8 cellular contexts compared by ENCODE assay signal in genomic region chr18:31942999-31943894, GRCh38. TPM values are rescaled to one million over a fixed set of nuclear protein-coding genes. Genes with fewer than 3 reads are reported as not detected.
A peak's percentile ranks its signal among the peaks of the same experiment; 100 is the strongest.
DNase-seq lines count a peak whose midpoint lies in the region; ATAC-seq, FAIRE-seq and TF ChIP-seq lines count a peak whose summit lies in the region.

TRAPPC8 (minus strand) TSS chr18:31943128; CDS start chr18:31942764, 364 bp downstream.

- 0 to 1% (median 0%) methylated on average over 45 to 57 of the region's 58 CpGs for WGBS in psoas muscle, 3 donors

- FAIRE-seq in urothelium cell line (lab: Jason Lieb, UNC) = no peak

- peak; percentile 78 for ATAC-seq in HG02884 (IDR thresholded peaks at IDR 0.05; ENCODE audit: unreplicated experiment)
- ATAC-seq in left ventricle myocardium superior = peak; percentile 99
- peak; percentile 96 to 98 (median 98) for ATAC-seq in psoas muscle

- no peaks in the 10 kb centered on the region for H3K9me3 ChIP-seq in psoas muscle

- H3K27me3 Mint-ChIP-seq in T-helper 1 cell treated with Interleukin-12 subunit alpha and Interleukin-12 subunit beta and Interleukin-4 antibody, amounts not matched to agents 30 μg/mL and 1 μg/mL, for 36 hours (ENCODE audit: low read depth) = no peaks in the 10 kb centered on the region

- peak; percentile 32 for TF ChIP-seq CTCF in GM13977 (IDR thresholded peaks at IDR 0.05; ENCODE audit: extremely low read depth, insufficient read depth, missing control alignments)
- TF ChIP-seq CTCF in psoas muscle (IDR thresholded peaks at IDR 0.05) = no peak

- peak; percentile 97 for DNase-seq in GM13977 (ENCODE audit: low spot score)
- DNase-seq in NCI-H1694 (lab: John Stamatoyannopoulos, UW) = peak; percentile 79
- peak; percentile 76 to 99 (median 98) for DNase-seq in amygdala (lab: John Stamatoyannopoulos, UW)
- DNase-seq in left ventricle myocardium superior = peak; percentile 98
- peak; percentile 98 to 99 for DNase-seq in psoas muscle
- DNase-seq in urothelium cell line (ENCODE audit: low spot score) = peak; percentile 91

- peaks cover 36% of the 10 kb centered on the region for H3K4me1 Mint-ChIP-seq in T-helper 1 cell treated with Interleukin-12 subunit alpha and Interleukin-12 subunit beta and Interleukin-4 antibody, amounts not matched to agents 30 μg/mL and 1 μg/mL, for 36 hours (ENCODE audit: low read depth)

- peak within 1 kb of the TSS; percentile 100 for H3K4me3 Mint-ChIP-seq in T-helper 1 cell treated with Interleukin-12 subunit alpha and Interleukin-12 subunit beta and Interleukin-4 antibody, amounts not matched to agents 30 μg/mL and 1 μg/mL, for 36 hours

- H3K27me3 ChIP-seq in psoas muscle (ENCODE audit: insufficient read depth in 3 of 3, low read length in 2 of 3) = no peaks in the 10 kb centered on the region

- H3K27ac Mint-ChIP-seq in T-helper 1 cell treated with Interleukin-12 subunit alpha and Interleukin-12 subunit beta and Interleukin-4 antibody, amounts not matched to agents 30 μg/mL and 1 μg/mL, for 36 hours = peak within 1 kb of the TSS; percentile 98

- peak within 1 kb of the TSS; percentile 91 for H3K27ac ChIP-seq in psoas muscle

- intact Hi-C loops in left ventricle myocardium superior (cut with micrococcal nuclease) (no loop called here), psoas muscle (cut with DNase I) (loop anchor here (5.0 to 10.0 kb wide), 2 partner anchors 149 to 152 kb away; partner anchors contain the start of gene RNF138 (in 2 of the 2))

- no peaks in the 10 kb centered on the region for H3K36me3 ChIP-seq in psoas muscle (ENCODE audit: insufficient read depth in 1 of 2, low read depth in 1 of 2)

- H3K4me1 ChIP-seq in psoas muscle = peaks cover 40% of the 10 kb centered on the region

- H3K36me3 Mint-ChIP-seq in T-helper 1 cell treated with Interleukin-12 subunit alpha and Interleukin-12 subunit beta and Interleukin-4 antibody, amounts not matched to agents 30 μg/mL and 1 μg/mL, for 36 hours (ENCODE audit: low read depth) = peaks cover 5% of the 10 kb centered on the region

- H3K9me3 Mint-ChIP-seq in T-helper 1 cell treated with Interleukin-12 subunit alpha and Interleukin-12 subunit beta and Interleukin-4 antibody, amounts not matched to agents 30 μg/mL and 1 μg/mL, for 36 hours = no peaks in the 10 kb centered on the region

- peak within 1 kb of the TSS; percentile 74 for H3K4me3 ChIP-seq in psoas muscle

- in situ Hi-C loops in GM13977 (cut with MboI; ENCODE audit: low pct_unique_long_range_greater_than_20kb, low sequenced_read_pairs, unreplicated experiment) = no loop called here

RNA-seq across cellular contexts. Expression of gene TRAPPC8, which starts in this region (rescaled TPM):
- 31.4 TPM for total RNA-seq in left ventricle myocardium superior
- total RNA-seq in psoas muscle = 10 to 100 TPM; 29.7 to 36.8 (median 34.5) TPM
- 10 to 100 TPM; 17.1 to 30.5 (median 19.8) TPM for polyA plus RNA-seq in psoas muscle

Comparison
In these comparisons a context has a peak if more than half of its experiments do, and no peak if none do; other contexts are left out.
1. Peak in every context shown above with its lines: DNase-seq, ATAC-seq, H3K4me3 ChIP-seq and H3K27ac ChIP-seq.